Comparison of ENCODE assay signal across 1 cellular context in the genomic region with DNA sequence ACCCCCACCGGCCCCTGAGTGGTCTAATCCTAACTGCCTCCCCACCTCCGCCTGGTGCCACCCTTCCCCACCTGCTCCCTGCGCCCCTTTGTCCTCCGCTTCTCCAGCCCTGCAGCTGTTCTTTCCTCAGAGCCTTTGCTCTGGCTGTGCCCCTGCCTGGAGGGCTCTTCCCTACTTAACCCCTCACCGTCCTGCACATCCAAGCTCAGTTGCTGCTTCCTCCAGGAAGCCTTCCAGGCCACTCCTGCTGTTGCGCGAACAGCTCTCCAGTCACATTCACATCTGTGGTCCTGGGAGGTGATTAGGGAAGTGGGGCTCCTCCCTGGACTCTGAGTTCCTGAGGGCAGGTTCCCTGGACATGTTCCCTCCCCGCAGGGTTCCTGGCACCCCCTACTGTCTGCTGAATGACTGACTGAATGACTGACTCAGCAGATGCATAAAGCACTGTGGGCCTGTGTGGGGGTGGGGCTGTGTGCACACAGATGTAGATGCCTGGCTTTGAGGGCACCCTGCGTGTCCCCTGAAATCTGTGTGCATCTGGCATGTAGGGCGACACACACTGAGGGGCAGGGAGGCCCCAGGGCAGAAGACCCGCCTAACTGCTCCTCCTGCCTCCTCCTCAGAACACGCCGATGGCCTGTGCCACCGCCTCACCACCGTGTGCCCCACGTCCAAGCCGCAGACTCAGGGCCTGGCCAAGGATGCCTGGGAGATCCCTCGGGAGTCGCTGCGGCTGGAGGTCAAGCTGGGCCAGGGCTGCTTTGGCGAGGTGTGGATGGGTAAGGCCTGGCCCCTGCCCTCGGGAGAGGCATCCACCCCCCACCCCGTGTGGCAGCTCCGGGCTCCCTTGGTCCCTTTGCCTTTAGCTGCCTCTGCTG.
TF ChIP-seq lines count a peak whose summit lies in the region.

No MANE protein-coding gene starts in this region.

TF ChIP-seq in K562, 482 proteins besides CTCF, POLR2A, EP300 and RAD21 (continued from another document and continues in another):
- TF ChIP-seq FOXK2 (conservative IDR thresholded peaks at IDR 0.05 in 1 of 2, IDR thresholded peaks at IDR 0.05 in 1 of 2; ENCODE audit: low read depth in 2 of 2) (no peak), NFE2 (IDR thresholded peaks at IDR 0.05; ENCODE audit: low read depth) (peak; percentile 71), ZNF76 (CRISPR knock-in tag; IDR thresholded peaks at IDR 0.05; ENCODE audit: borderline replicate concordance) (no peak), TSC22D4 (tag; IDR thresholded peaks at IDR 0.05) (no peak), TEAD2 (tag; IDR thresholded peaks at IDR 0.05) (no peak), BRD4 (IDR thresholded peaks at IDR 0.05) (no peak), MTA1 (IDR thresholded peaks at IDR 0.05; ENCODE audit: borderline replicate concordance) (no peak), TAF15 (IDR thresholded peaks at IDR 0.05; ENCODE audit: low read depth, low read length) (no peak), ZNF146 (CRISPR knock-in tag; IDR thresholded peaks at IDR 0.05; ENCODE audit: unreplicated experiment) (no peak), ZNF431 (CRISPR knock-in tag; IDR thresholded peaks at IDR 0.05) (no peak), DDX20 (tag; IDR thresholded peaks at IDR 0.05; ENCODE audit: low read depth) (no peak), CREM (IDR thresholded peaks at IDR 0.05; ENCODE audit: low read depth) (0 out of 2 replicates have a peak, but pooled peaks have one; percentile 9), EGR1 (conservative IDR thresholded peaks at IDR 0.05) (no peak; the same call in 1 of the 2 replicates), CHD4 (IDR thresholded peaks at IDR 0.05; ENCODE audit: insufficient read depth, insufficient replicate concordance, low read depth, low read length, poor library complexity, severe bottlenecking) (no peak), HDAC2 (IDR thresholded peaks at IDR 0.05) (0 out of 2 replicates have a peak, but pooled peaks have one; percentile 24), MAFG (tag; conservative IDR thresholded peaks at IDR 0.05) (peak; percentile 75), JUNB (CRISPR knock-in tag; conservative IDR thresholded peaks at IDR 0.05) (no peak), ZNF224 (CRISPR knock-in tag; IDR thresholded peaks at IDR 0.05) (no peak), ZNF239 (CRISPR knock-in tag; IDR thresholded peaks at IDR 0.05) (no peak)
- TF ChIP-seq, protein P1, sequence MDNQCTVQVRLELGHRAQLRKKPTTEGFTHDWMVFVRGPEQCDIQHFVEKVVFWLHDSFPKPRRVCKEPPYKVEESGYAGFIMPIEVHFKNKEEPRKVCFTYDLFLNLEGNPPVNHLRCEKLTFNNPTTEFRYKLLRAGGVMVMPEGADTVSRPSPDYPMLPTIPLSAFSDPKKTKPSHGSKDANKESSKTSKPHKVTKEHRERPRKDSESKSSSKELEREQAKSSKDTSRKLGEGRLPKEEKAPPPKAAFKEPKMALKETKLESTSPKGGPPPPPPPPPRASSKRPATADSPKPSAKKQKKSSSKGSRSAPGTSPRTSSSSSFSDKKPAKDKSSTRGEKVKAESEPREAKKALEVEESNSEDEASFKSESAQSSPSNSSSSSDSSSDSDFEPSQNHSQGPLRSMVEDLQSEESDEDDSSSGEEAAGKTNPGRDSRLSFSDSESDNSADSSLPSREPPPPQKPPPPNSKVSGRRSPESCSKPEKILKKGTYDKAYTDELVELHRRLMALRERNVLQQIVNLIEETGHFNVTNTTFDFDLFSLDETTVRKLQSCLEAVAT (IDR thresholded peaks at IDR 0.05) = no peak
- TF ChIP-seq, protein P2, sequence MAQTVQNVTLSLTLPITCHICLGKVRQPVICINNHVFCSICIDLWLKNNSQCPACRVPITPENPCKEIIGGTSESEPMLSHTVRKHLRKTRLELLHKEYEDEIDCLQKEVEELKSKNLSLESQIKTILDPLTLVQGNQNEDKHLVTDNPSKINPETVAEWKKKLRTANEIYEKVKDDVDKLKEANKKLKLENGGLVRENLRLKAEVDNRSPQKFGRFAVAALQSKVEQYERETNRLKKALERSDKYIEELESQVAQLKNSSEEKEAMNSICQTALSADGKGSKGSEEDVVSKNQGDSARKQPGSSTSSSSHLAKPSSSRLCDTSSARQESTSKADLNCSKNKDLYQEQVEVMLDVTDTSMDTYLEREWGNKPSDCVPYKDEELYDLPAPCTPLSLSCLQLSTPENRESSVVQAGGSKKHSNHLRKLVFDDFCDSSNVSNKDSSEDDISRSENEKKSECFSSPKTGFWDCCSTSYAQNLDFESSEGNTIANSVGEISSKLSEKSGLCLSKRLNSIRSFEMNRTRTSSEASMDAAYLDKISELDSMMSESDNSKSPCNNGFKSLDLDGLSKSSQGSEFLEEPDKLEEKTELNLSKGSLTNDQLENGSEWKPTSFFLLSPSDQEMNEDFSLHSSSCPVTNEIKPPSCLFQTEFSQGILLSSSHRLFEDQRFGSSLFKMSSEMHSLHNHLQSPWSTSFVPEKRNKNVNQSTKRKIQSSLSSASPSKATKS (CRISPR knock-in tag; IDR thresholded peaks at IDR 0.05) = no peak
- TF ChIP-seq, protein P3, sequence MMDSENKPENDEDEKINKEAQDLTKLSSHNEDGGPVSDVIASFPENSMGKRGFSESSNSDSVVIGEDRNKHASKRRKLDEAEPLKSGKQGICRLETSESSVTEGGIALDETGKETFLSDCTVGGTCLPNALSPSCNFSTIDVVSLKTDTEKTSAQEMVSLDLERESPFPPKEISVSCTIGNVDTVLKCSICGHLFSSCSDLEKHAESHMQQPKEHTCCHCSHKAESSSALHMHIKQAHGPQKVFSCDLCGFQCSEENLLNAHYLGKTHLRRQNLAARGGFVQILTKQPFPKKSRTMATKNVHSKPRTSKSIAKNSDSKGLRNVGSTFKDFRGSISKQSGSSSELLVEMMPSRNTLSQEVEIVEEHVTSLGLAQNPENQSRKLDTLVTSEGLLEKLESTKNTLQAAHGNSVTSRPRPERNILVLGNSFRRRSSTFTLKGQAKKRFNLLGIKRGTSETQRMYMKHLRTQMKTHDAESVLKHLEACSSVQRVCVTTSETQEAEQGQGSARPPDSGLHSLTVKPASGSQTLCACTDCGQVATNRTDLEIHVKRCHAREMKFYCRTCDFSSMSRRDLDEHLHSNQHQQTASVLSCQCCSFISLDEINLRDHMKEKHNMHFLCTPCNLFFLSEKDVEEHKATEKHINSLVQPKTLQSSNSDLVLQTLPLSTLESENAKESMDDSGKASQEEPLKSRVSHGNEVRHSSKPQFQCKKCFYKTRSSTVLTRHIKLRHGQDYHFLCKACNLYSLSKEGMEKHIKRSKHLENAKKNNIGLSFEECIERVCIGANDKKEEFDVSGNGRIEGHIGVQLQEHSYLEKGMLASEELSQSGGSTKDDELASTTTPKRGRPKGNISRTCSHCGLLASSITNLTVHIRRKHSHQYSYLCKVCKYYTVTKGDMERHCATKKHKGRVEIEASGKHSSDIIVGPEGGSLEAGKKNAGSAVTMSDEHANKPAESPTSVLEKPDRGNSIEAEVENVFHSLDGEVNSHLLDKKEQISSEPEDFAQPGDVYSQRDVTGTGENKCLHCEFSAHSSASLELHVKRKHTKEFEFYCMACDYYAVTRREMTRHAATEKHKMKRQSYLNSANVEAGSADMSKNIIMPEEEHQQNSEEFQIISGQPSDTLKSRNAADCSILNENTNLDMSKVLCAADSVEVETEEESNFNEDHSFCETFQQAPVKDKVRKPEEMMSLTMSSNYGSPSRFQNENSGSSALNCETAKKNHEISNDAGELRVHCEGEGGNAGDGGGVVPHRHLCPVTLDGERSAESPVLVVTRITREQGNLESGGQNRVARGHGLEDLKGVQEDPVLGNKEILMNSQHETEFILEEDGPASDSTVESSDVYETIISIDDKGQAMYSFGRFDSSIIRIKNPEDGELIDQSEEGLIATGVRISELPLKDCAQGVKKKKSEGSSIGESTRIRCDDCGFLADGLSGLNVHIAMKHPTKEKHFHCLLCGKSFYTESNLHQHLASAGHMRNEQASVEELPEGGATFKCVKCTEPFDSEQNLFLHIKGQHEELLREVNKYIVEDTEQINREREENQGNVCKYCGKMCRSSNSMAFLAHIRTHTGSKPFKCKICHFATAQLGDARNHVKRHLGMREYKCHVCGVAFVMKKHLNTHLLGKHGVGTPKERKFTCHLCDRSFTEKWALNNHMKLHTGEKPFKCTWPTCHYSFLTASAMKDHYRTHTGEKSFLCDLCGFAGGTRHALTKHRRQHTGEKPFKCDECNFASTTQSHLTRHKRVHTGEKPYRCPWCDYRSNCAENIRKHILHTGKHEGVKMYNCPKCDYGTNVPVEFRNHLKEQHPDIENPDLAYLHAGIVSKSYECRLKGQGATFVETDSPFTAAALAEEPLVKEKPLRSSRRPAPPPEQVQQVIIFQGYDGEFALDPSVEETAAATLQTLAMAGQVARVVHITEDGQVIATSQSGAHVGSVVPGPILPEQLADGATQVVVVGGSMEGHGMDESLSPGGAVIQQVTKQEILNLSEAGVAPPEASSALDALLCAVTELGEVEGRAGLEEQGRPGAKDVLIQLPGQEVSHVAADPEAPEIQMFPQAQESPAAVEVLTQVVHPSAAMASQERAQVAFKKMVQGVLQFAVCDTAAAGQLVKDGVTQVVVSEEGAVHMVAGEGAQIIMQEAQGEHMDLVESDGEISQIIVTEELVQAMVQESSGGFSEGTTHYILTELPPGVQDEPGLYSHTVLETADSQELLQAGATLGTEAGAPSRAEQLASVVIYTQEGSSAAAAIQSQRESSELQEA (IDR thresholded peaks at IDR 0.05; ENCODE audit: low read depth) = no peak
- TF ChIP-seq, protein P4, sequence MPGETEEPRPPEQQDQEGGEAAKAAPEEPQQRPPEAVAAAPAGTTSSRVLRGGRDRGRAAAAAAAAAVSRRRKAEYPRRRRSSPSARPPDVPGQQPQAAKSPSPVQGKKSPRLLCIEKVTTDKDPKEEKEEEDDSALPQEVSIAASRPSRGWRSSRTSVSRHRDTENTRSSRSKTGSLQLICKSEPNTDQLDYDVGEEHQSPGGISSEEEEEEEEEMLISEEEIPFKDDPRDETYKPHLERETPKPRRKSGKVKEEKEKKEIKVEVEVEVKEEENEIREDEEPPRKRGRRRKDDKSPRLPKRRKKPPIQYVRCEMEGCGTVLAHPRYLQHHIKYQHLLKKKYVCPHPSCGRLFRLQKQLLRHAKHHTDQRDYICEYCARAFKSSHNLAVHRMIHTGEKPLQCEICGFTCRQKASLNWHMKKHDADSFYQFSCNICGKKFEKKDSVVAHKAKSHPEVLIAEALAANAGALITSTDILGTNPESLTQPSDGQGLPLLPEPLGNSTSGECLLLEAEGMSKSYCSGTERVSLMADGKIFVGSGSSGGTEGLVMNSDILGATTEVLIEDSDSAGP (CRISPR knock-in tag; IDR thresholded peaks at IDR 0.05) = no peak
- TF ChIP-seq, protein P5, sequence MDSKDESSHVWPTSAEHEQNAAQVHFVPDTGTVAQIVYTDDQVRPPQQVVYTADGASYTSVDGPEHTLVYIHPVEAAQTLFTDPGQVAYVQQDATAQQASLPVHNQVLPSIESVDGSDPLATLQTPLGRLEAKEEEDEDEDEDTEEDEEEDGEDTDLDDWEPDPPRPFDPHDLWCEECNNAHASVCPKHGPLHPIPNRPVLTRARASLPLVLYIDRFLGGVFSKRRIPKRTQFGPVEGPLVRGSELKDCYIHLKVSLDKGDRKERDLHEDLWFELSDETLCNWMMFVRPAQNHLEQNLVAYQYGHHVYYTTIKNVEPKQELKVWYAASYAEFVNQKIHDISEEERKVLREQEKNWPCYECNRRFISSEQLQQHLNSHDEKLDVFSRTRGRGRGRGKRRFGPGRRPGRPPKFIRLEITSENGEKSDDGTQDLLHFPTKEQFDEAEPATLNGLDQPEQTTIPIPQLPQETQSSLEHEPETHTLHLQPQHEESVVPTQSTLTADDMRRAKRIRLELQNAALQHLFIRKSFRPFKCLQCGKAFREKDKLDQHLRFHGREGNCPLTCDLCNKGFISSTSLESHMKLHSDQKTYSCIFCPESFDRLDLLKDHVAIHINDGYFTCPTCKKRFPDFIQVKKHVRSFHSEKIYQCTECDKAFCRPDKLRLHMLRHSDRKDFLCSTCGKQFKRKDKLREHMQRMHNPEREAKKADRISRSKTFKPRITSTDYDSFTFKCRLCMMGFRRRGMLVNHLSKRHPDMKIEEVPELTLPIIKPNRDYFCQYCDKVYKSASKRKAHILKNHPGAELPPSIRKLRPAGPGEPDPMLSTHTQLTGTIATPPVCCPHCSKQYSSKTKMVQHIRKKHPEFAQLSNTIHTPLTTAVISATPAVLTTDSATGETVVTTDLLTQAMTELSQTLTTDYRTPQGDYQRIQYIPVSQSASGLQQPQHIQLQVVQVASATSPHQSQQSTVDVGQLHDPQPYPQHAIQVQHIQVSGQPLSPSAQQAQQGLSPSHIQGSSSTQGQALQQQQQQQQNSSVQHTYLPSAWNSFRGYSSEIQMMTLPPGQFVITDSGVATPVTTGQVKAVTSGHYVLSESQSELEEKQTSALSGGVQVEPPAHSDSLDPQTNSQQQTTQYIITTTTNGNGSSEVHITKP (IDR thresholded peaks at IDR 0.05; ENCODE audit: partially characterized antibody) = no peak
- TF ChIP-seq, protein P6, sequence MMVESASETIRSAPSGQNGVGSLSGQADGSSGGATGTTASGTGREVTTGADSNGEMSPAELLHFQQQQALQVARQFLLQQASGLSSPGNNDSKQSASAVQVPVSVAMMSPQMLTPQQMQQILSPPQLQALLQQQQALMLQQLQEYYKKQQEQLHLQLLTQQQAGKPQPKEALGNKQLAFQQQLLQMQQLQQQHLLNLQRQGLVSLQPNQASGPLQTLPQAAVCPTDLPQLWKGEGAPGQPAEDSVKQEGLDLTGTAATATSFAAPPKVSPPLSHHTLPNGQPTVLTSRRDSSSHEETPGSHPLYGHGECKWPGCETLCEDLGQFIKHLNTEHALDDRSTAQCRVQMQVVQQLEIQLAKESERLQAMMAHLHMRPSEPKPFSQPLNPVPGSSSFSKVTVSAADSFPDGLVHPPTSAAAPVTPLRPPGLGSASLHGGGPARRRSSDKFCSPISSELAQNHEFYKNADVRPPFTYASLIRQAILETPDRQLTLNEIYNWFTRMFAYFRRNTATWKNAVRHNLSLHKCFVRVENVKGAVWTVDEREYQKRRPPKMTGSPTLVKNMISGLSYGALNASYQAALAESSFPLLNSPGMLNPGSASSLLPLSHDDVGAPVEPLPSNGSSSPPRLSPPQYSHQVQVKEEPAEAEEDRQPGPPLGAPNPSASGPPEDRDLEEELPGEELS (CRISPR knock-in tag; IDR thresholded peaks at IDR 0.05; ENCODE audit: borderline replicate concordance) = no peak
